ENCODE assay signal across 23 cellular contexts in genomic region chr14:60893916-60894315, GRCh38.
DNase-seq lines count a peak whose midpoint lies in the region; ATAC-seq, FAIRE-seq and TF ChIP-seq lines count a peak whose summit lies in the region.
"Had no signal": no experiment of that assay in that cellular context is flagged by ENCODE, and none has a peak within 500 bp of the region (broad histone marks: within the 10 kb centered on the region; RNA-seq: fewer than 3 reads in every experiment).

No MANE protein-coding gene starts in this region.

- H3K4me3 Mint-ChIP-seq in GM23338 = no peak overlapping the region
- H3K4me3 Mint-ChIP-seq: CD8-positive, alpha-beta memory T cell; IgD-negative memory B cell had no signal

- H3K4me1 Mint-ChIP-seq in GM23338 = peaks cover 18% of the 10 kb centered on the region

- H4K20me1 ChIP-seq in GM23338 (replicated peaks; ENCODE audit: insufficient read depth) = no peaks in the 10 kb centered on the region

- no peaks in the 10 kb centered on the region for H3K36me3 ChIP-seq in GM23338 (ENCODE audit: insufficient read depth)
- H3K36me3 ChIP-seq in KOPT-K1 (ENCODE audit: insufficient read depth, low read length) = no peaks in the 10 kb centered on the region
- no peaks in the 10 kb centered on the region for H3K36me3 ChIP-seq in iPS-15b (ENCODE audit: control insufficient read depth, insufficient read depth, low read length)
- H3K36me3 ChIP-seq: HAP-1 had no signal

- H3K27me3 Mint-ChIP-seq in GM23338 (ENCODE audit: insufficient read depth, low read depth, poor library complexity) = no peaks in the 10 kb centered on the region
- H3K27me3 Mint-ChIP-seq: IgD-negative memory B cell had no signal

- peak overlapping the region; percentile 14 for H3K27ac Mint-ChIP-seq in GM23338
- H3K27ac Mint-ChIP-seq: IgD-negative memory B cell had no signal

- peaks cover 2% of the 10 kb centered on the region; the same call in 1 of the 3 replicates for H3K36me3 Mint-ChIP-seq in GM23338 (ENCODE audit: low read depth)

- H2AFZ ChIP-seq in GM23338 = no peak overlapping the region

- no peaks in the 10 kb centered on the region for H3K27me3 ChIP-seq in GM23338 (ENCODE audit: insufficient read depth)
- H3K27me3 ChIP-seq in iPS-15b (ENCODE audit: control insufficient read depth, insufficient read depth, low read length) = no peaks in the 10 kb centered on the region

- no peaks in the 10 kb centered on the region for H3F3A ChIP-seq in GM23338 (replicated peaks; ENCODE audit: low read depth)

- no peaks in the 10 kb centered on the region; the same call in 2 of the 3 replicates for H3K9me3 Mint-ChIP-seq in GM23338
- H3K9me3 Mint-ChIP-seq: IgD-negative memory B cell had no signal

- no peak for TF ChIP-seq CTCF in GM23338 (conservative IDR thresholded peaks at IDR 0.05; ENCODE audit: low read depth in 2 of 2)

- no peak overlapping the region for H3K4me3 ChIP-seq in GM23338
- H3K4me3 ChIP-seq in iPS-15b (ENCODE audit: low read depth, low read length) = no peak overlapping the region
- H3K4me3 ChIP-seq: HAP-1 had no signal

- no peaks in the 10 kb centered on the region for H3K79me2 ChIP-seq in GM23338 (replicated peaks; ENCODE audit: insufficient read depth)

- H3K27ac ChIP-seq in GM23338 (ENCODE audit: low read depth) = 0 out of 2 replicates have a peak overlapping the region, but pooled peaks have one; percentile 3
- peak overlapping the region; percentile 56 for H3K27ac ChIP-seq in KOPT-K1 (ENCODE audit: low read depth, low read length, poor library complexity, severe bottlenecking)
- H3K27ac ChIP-seq: C4-2B had no signal

- H3K4me1 ChIP-seq in GM23338 (ENCODE audit: insufficient read depth) (peaks cover 13% of the 10 kb centered on the region), iPS-15b (ENCODE audit: control insufficient read depth, insufficient read depth, low read length) (peaks cover 5% of the 10 kb centered on the region)

- DNase-seq in GM23338 (ENCODE audit: low spot score) (peak; percentile 30), UCSD-AML1 (lab: John Stamatoyannopoulos, UW; ENCODE audit: unreplicated experiment) (peak; percentile 11), H54 (ENCODE audit: insufficient read length, low spot score) (no peak), NCI-H187 (lab: John Stamatoyannopoulos, UW) (no peak)
- no peak for DNase-seq in stimulated activated CD4-positive, alpha-beta T cell treated with anti-CD3 and anti-CD28 coated beads, Interleukin-15, amount 100 ng/mL, for 24 hours
- DNase-seq: Calu3; CD8-positive, alpha-beta memory T cell; DMS153; NCI-H1092; NCI-H2081; NCI-H2171; NCI-H345; NCI-H524 treated with DMSO at 0.1 percent for 48 hours; PC-3; SHP77 had no signal

- H3K9ac ChIP-seq in iPS-15b (ENCODE audit: low read depth, low read length) = peak overlapping the region; percentile 54

- no peaks in the 10 kb centered on the region for H3K9me3 ChIP-seq in KOPT-K1 (ENCODE audit: insufficient read depth, low read length, poor library complexity, severe bottlenecking)
- no peaks in the 10 kb centered on the region for H3K9me3 ChIP-seq in iPS-15b (ENCODE audit: control insufficient read depth, insufficient read depth, low read length)
- H3K9me3 ChIP-seq: HAP-1 had no signal

- ATAC-seq in GM23338 (peak; percentile 72), HG03342 (IDR thresholded peaks at IDR 0.05; ENCODE audit: unreplicated experiment) (no peak)
- ATAC-seq: PC-3 had no signal

- FAIRE-seq in H54 (lab: Jason Lieb, UNC) = no peak
- FAIRE-seq: G401.6, GM18507 had no signal

- no peaks in the 10 kb centered on the region for H3K9me2 ChIP-seq in GM23338 (ENCODE audit: insufficient read depth)

- 0 out of 2 replicates have a peak overlapping the region, but pooled peaks have one; percentile 25 for H3K4me2 ChIP-seq in GM23338

- no peak for TF ChIP-seq POLR2A in H54 (IDR thresholded peaks at IDR 0.05; ENCODE audit: low read depth, low read length)

TF ChIP-seq in GM23338, 12 proteins besides CTCF, POLR2A, EP300 and RAD21 (continues in another document):
- TF ChIP-seq ZNF331 (CRISPR knock-in tag; IDR thresholded peaks at IDR 0.05; ENCODE audit: low read depth) (no peak), EZH2phosphoT487 (IDR thresholded peaks at IDR 0.05; ENCODE audit: unreplicated experiment) (no peak), ETS1 (IDR thresholded peaks at IDR 0.05) (no peak), POLR2AphosphoS5 (IDR thresholded peaks at IDR 0.05; ENCODE audit: low read depth) (no peak), REST (IDR thresholded peaks at IDR 0.05; ENCODE audit: unreplicated experiment) (no peak), STAT1 (IDR thresholded peaks at IDR 0.05; ENCODE audit: unreplicated experiment) (no peak), ZNF114 (CRISPR knock-in tag; IDR thresholded peaks at IDR 0.05) (no peak), NANOG (IDR thresholded peaks at IDR 0.05; ENCODE audit: borderline replicate concordance) (no peak)

Comparison
In these comparisons a context has a peak if more than half of its experiments do, and no peak if none do; other contexts are left out.
1. DNase-seq: peak in GM23338 (single experiment) and UCSD-AML1 (single experiment); none in stimulated activated CD4-positive, alpha-beta T cell treated with anti-CD3 and anti-CD28 coated beads, Interleukin-15, amount 100 ng/mL, for 24 hours (single experiment), H54 (single experiment) and NCI-H187 (0 of 2).